7 cellular contexts compared by ENCODE assay signal in genomic region chr22:22342697-22343602, GRCh38.
DNase-seq lines count a peak whose midpoint lies in the region; TF ChIP-seq lines count a peak whose summit lies in the region.

No MANE protein-coding gene starts in this region.

- peaks cover 2% of the 10 kb centered on the region for H3K27me3 Mint-ChIP-seq in dendritic cell treated with granulocyte-macrophage colony-stimulating factor and Interleukin-4, amounts not matched to agents 40 ng/mL and 50 ng/mL, for 4 days
- peaks cover 60% of the 10 kb centered on the region for H3K27me3 Mint-ChIP-seq in mesothelial cell of epicardium (ENCODE audit: low read depth)

- TF ChIP-seq CTCF in GM12875 (IDR thresholded peaks at IDR 0.05; ENCODE audit: borderline replicate concordance, insufficient read depth, low read depth, low read length) (peak; percentile 97), mesothelial cell of epicardium (IDR thresholded peaks at IDR 0.05; ENCODE audit: unreplicated experiment) (peak; percentile 91)

- H3K9me3 Mint-ChIP-seq in dendritic cell treated with granulocyte-macrophage colony-stimulating factor and Interleukin-4, amounts not matched to agents 40 ng/mL and 50 ng/mL, for 4 days, result peaks cover 1% of the 10 kb centered on the region
- peaks cover 3% of the 10 kb centered on the region for H3K9me3 Mint-ChIP-seq in mesothelial cell of epicardium

- H3K27ac Mint-ChIP-seq in dendritic cell treated with granulocyte-macrophage colony-stimulating factor and Interleukin-4, amounts not matched to agents 40 ng/mL and 50 ng/mL, for 4 days, result peak overlapping the region; percentile 31
- no peak overlapping the region for H3K27ac Mint-ChIP-seq in mesothelial cell of epicardium

- no peaks in the 10 kb centered on the region for H3K36me3 Mint-ChIP-seq in dendritic cell treated with granulocyte-macrophage colony-stimulating factor and Interleukin-4, amounts not matched to agents 40 ng/mL and 50 ng/mL, for 4 days (ENCODE audit: low read depth)
- H3K36me3 Mint-ChIP-seq in mesothelial cell of epicardium, result no peaks in the 10 kb centered on the region

- H3K4me3 ChIP-seq in GM12875 (ENCODE audit: low read depth, low read length), result no peak overlapping the region

- peaks cover 34% of the 10 kb centered on the region for H3K4me1 Mint-ChIP-seq in dendritic cell treated with granulocyte-macrophage colony-stimulating factor and Interleukin-4, amounts not matched to agents 40 ng/mL and 50 ng/mL, for 4 days (ENCODE audit: low read depth)
- H3K4me1 Mint-ChIP-seq in mesothelial cell of epicardium, result no peaks in the 10 kb centered on the region

- DNase-seq in NCI-H2029 (lab: John Stamatoyannopoulos, UW) (peak; percentile 43), mesothelial cell of epicardium (ENCODE audit: low spot score in 2 of 2, unreplicated experiment in 2 of 2) (peak in 1 of 2 experiments; percentile 78), HCEC 1CT (no peak)
- DNase-seq in activated CD4-positive, alpha-beta T cell treated with anti-CD3 and anti-CD28 coated beads for 4 hours, result peak; percentile 55 to 72
- peak; percentile 52 for DNase-seq in stimulated activated naive CD4-positive, alpha-beta T cell treated with Interleukin-2 at 50 U/mL for 16 hours (lab: John Stamatoyannopoulos, UW)

- no peak overlapping the region for H3K4me3 Mint-ChIP-seq in dendritic cell treated with granulocyte-macrophage colony-stimulating factor and Interleukin-4, amounts not matched to agents 40 ng/mL and 50 ng/mL, for 4 days
- H3K4me3 Mint-ChIP-seq in mesothelial cell of epicardium, result no peak overlapping the region

- intact Hi-C loops in dendritic cell treated with granulocyte-macrophage colony-stimulating factor and Interleukin-4, amounts not matched to agents 40 ng/mL and 50 ng/mL, for 4 days (cut with micrococcal nuclease), result no loop called here
